ENCODE assay signal across 7 cellular contexts in the genomic region with DNA sequence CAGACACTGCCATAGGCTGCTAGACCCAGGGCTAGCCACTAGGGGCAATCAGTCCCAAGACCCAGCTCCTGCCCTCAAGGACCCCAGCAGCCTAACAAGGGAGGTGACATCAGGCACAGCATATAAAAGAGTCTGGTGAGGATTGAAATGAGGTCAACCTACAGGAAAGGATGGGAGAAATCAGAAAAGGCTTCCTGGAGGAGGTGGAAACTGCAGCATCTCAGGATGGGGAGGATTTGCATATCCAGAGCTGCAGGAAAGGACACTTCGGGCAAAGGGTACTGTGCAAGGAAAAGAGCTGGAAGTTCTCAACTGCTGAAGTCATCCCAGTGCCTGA. TPM values are rescaled to one million over a fixed set of nuclear protein-coding genes. Genes with fewer than 3 reads are reported as not detected.
DNase-seq lines count a peak whose midpoint lies in the region; ATAC-seq and TF ChIP-seq lines count a peak whose summit lies in the region.

No MANE protein-coding gene starts in this region.

- DNase-seq in Daoy (ENCODE audit: low read depth) (peak; percentile 45), HCEC 1CT (peak; percentile 43), Peyer's patch (peak in 2 of 3 donors; percentile 24 to 70), brain microvascular endothelial cell (peak; percentile 25), mucosa of descending colon (peak in 1 of 3 donors; percentile 49), NCI-H510A treated with DMSO at 0.1 percent for 48 hours (lab: John Stamatoyannopoulos, UW) (no peak)

- H3K9me3 ChIP-seq in Peyer's patch (no peaks in the 10 kb centered on the region), mucosa of descending colon (no peaks in the 10 kb centered on the region)

- no peak for TF ChIP-seq POLR2A in Peyer's patch (IDR thresholded peaks at IDR 0.05)

- H3K4me3 ChIP-seq in Peyer's patch (no peak overlapping the region), brain microvascular endothelial cell (ENCODE audit: low read depth, low read length) (no peak overlapping the region), mucosa of descending colon (no peak overlapping the region)

- H3K27me3 ChIP-seq in Peyer's patch, result no peaks in the 10 kb centered on the region
- H3K27me3 ChIP-seq in brain microvascular endothelial cell (replicated peaks), result no peaks in the 10 kb centered on the region

- in situ Hi-C loops in brain microvascular endothelial cell (cut with HindIII; ENCODE audit: low pct_ligation_motif_present, low sequenced_read_pairs), result no loop called here

- intact Hi-C loops in mucosa of descending colon (cut with DNase I, micrococcal nuclease), result loop anchor here (5.0 to 10.0 kb wide), 2 partner anchors 83 to 175 kb away; partner anchors contain the start of gene MYBPC3 (in 1 of the 2)

- H3K36me3 ChIP-seq in Peyer's patch, result peaks cover 0 to 8% (median 0%) of the 10 kb centered on the region in 3 donors
- peaks cover 14% of the 10 kb centered on the region for H3K36me3 ChIP-seq in brain microvascular endothelial cell (replicated peaks)
- H3K36me3 ChIP-seq in mucosa of descending colon (ENCODE audit: low read depth), result no peaks in the 10 kb centered on the region

- H3K4me1 ChIP-seq in Peyer's patch (peaks cover 9 to 24% (median 15%) of the 10 kb centered on the region in 4 donors), mucosa of descending colon (ENCODE audit: low read depth) (peaks cover 19% of the 10 kb centered on the region)

- ATAC-seq in mucosa of descending colon (no peak), HG03520 (IDR thresholded peaks at IDR 0.05; ENCODE audit: unreplicated experiment) (no peak)

- TF ChIP-seq CTCF in Peyer's patch (IDR thresholded peaks at IDR 0.05) (peak in 4 of 6 experiments; percentile 43 to 57 (median 56)), brain microvascular endothelial cell (IDR thresholded peaks at IDR 0.05; ENCODE audit: low read depth, low read length, missing control alignments) (peak; percentile 82), mucosa of descending colon (IDR thresholded peaks at IDR 0.05) (peak; percentile 35)

- H3K27ac ChIP-seq in Peyer's patch (no peak overlapping the region), brain microvascular endothelial cell (no peak overlapping the region)

RNA-seq across cellular contexts. Expression of gene ARFGAP2, which starts 2.9 kb away (rescaled TPM):
- 83.8 and 92.1 TPM in 2 replicates for total RNA-seq in Daoy (2014; rRNA removed; shearing (Covaris generic))
- total RNA-seq in Peyer's patch (100 to 1,000 TPM; 144 to 225 (median 163) TPM), mucosa of descending colon (100 to 1,000 TPM in 2 of 3 donors, 10 to 100 TPM in 1; 83.7 to 107 (median 106) TPM)

RNA-seq across cellular contexts. Expression of gene PACSIN3, which starts 6.6 kb away (rescaled TPM):
- total RNA-seq in Daoy (2014; rRNA removed; shearing (Covaris generic)), result 32.5 and 38.2 TPM in 2 replicates
- total RNA-seq in Peyer's patch, result 1 to 10 TPM; 4.3 to 9.1 (median 7.5) TPM
- total RNA-seq in mucosa of descending colon, result 10 to 100 TPM in 1 of 3 donors, 1 to 10 TPM in 2; 2.2 to 63.5 (median 5.1) TPM

RNA-seq across cellular contexts. Expression of gene DDB2, which starts 35.2 kb away (rescaled TPM):
- 19.4 and 23.1 TPM in 2 replicates for total RNA-seq in Daoy (2014; rRNA removed; shearing (Covaris generic))
- total RNA-seq in Peyer's patch (10 to 100 TPM; 20.7 to 40.4 (median 33.6) TPM), mucosa of descending colon (10 to 100 TPM; 29.8 to 41.2 (median 37.2) TPM)
